Comparison of ENCODE assay signal across 9 cellular contexts in the genomic region with DNA sequence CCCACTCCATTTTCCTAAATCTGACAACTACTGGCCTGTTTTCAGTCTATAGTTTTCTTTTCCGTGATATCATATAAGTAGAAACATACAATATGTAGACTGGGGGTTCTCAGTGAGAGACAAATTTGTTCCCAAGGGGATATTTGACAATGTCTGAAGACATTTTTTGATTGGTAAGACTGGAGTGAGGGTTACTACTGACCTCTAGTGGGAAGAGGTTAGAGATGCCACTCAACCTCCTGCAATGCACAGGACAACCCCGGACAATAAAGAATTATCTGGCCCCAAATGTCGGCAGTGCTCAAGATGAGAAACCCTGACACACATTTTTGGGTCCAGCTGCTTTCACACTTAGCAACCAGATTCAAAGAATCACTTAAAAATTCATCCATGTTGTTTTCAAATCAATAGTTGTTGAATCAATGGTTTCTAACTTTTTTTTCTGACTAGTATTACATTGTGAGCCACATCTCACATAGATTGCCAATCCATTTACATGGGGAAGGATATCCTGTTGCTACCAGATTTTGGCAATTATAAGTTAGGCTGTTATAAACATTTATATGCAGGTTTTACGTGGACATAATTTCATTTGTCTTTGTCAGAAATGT.
DNase-seq lines count a peak whose midpoint lies in the region; ATAC-seq, FAIRE-seq and TF ChIP-seq lines count a peak whose summit lies in the region.
"Had no signal": no experiment of that assay in that cellular context is flagged by ENCODE, and none has a peak within 500 bp of the region (broad histone marks: within the 10 kb centered on the region; RNA-seq: fewer than 3 reads in every experiment).

No MANE protein-coding gene starts in this region.

- H3K27ac ChIP-seq in KMS-11 (no peak overlapping the region), HepG2 (ENCODE audit: extremely low read length, insufficient read depth, low read length) (no peak overlapping the region)

- no TSS peak for BruUV-seq in HepG2 (replicated peaks; lab: Mats Ljungman, UMichigan)

- H3K79me2 ChIP-seq in KMS-11 (ENCODE audit: insufficient read depth, low read depth) (no peaks in the 10 kb centered on the region), HepG2 (ENCODE audit: insufficient read depth, low read length) (no peaks in the 10 kb centered on the region)

- WGBS in HepG2 (ENCODE audit: low lambda C conversion rate), result 0% methylated on average over 3 of the region's 4 CpGs

- H4K20me1 ChIP-seq in KMS-11 (ENCODE audit: insufficient read depth) (no peaks in the 10 kb centered on the region), HepG2 (ENCODE audit: insufficient read depth, low read length) (no peaks in the 10 kb centered on the region)

- TF ChIP-seq EP300 in HepG2 (IDR thresholded peaks at IDR 0.05; ENCODE audit: low read depth in 2 of 2, low read length in 2 of 2), result no peak
- TF ChIP-seq EP300 in HepG2 (CRISPR knock-in tag; IDR thresholded peaks at IDR 0.05; ENCODE audit: borderline replicate concordance), result no peak

- H3K27me3 ChIP-seq in BJ (ENCODE audit: control insufficient read depth, insufficient read depth, low read length) (no peaks in the 10 kb centered on the region), KMS-11 (ENCODE audit: insufficient read depth, low read depth) (no peaks in the 10 kb centered on the region), HepG2 (ENCODE audit: control insufficient read depth in 1 of 2, insufficient read depth in 2 of 2, low read length in 2 of 2) (no peaks in the 10 kb centered on the region)

- H3K4me2 ChIP-seq in KMS-11 (no peak overlapping the region), HepG2 (ENCODE audit: low read depth, low read length) (no peak overlapping the region)

- no peak for TF ChIP-seq POLR2A in HepG2 (IDR thresholded peaks at IDR 0.05; ENCODE audit: insufficient read depth in 1 of 2, low read depth in 2 of 2, low read length in 2 of 2)

- H3K9ac ChIP-seq in KMS-11 (no peak overlapping the region), HepG2 (ENCODE audit: insufficient read depth, low read depth, low read length) (no peak overlapping the region)

- DNase-seq in BJ (ENCODE audit: low read depth), result no peak
- peak; percentile 4 to 46 for DNase-seq in SW 1271 (lab: John Stamatoyannopoulos, UW)
- peak; percentile 15 for DNase-seq in HepG2 (ENCODE audit: low spot score)
- DNase-seq in HCEC 1CT, result no peak
- DNase-seq in stimulated activated CD4-positive, alpha-beta T cell treated with anti-CD3 and anti-CD28 coated beads, Interleukin-4, amount 100 ng/mL, for 4 hours, result no peak

- peak; percentile 54 for TF ChIP-seq CTCF in BJ (IDR thresholded peaks at IDR 0.05; ENCODE audit: insufficient read depth, low read depth, low read length)
- TF ChIP-seq CTCF in KMS-11 (conservative IDR thresholded peaks at IDR 0.05; ENCODE audit: low read depth, low read length), result peak; percentile 51
- peak; percentile 55 for TF ChIP-seq CTCF in HepG2 (CRISPR knock-in tag; IDR thresholded peaks at IDR 0.05)

- H2AFZ ChIP-seq in KMS-11 (ENCODE audit: low read depth) (no peak overlapping the region), HepG2 (ENCODE audit: low read length) (no peak overlapping the region)

- in situ Hi-C loops in HepG2 (cut with HindIII; ENCODE audit: extremely low pct_ligation_motif_present, low pct_unique_long_range_greater_than_20kb), result no loop called here

- intact Hi-C loops in HepG2 (cut with micrococcal nuclease; ENCODE audit: unreplicated experiment), result loop anchor here (1.0 kb wide), 2 partner anchors 94 to 296 kb away; no protein-coding TSS in a partner anchor

- TF ChIP-seq RAD21 in HepG2 (CRISPR knock-in tag; IDR thresholded peaks at IDR 0.05), result no peak

- POLR2A ChIA-PET in BJ (lab: Charles Lee) (no interaction called here), HepG2 (lab: Yijun Ruan, JAX) (no interaction called here)

- H3K4me1 ChIP-seq in KMS-11 (ENCODE audit: low read depth, poor library complexity, severe bottlenecking) (no peaks in the 10 kb centered on the region), HepG2 (ENCODE audit: insufficient read depth, low read length) (no peaks in the 10 kb centered on the region)

- ATAC-seq in GM19395 (IDR thresholded peaks at IDR 0.05; ENCODE audit: unreplicated experiment) (peak; percentile 87), HepG2 (peak; percentile 86), GM19452 (IDR thresholded peaks at IDR 0.05; ENCODE audit: unreplicated experiment) (no peak)

- H3K4me3 ChIP-seq in BJ (ENCODE audit: low read depth, low read length) (no peak overlapping the region), KMS-11 (IDR thresholded peaks at IDR 0.05; ENCODE audit: insufficient read depth, low read depth, low read length) (no peak overlapping the region), HepG2 (replicated peaks in 1 of 3; ENCODE audit: insufficient read depth in 1 of 3, low read depth in 2 of 3, low read length in 3 of 3) (no peak overlapping the region)

- peak; percentile 44 for FAIRE-seq in HepG2 (lab: Jason Lieb, UNC)
- FAIRE-seq: endometrium had no signal

- peaks cover 7% of the 10 kb centered on the region; the same call in 1 of the 2 replicates for H3K9me3 ChIP-seq in HepG2 (ENCODE audit: low read length)

- CTCF ChIA-PET in BJ (lab: Yijun Ruan, JAX), result interaction anchor here (1.1 kb wide), 1 partner anchor 734 kb away, joined by 4 read pairs; no protein-coding TSS in a partner anchor
- CTCF ChIA-PET in HepG2 (lab: Yijun Ruan, JAX; ENCODE audit: low intra/inter-chr PET ratio, low total read pairs), result interaction anchor here (0.8 kb wide), 1 partner anchor 918 kb away, joined by 3 read pairs; no protein-coding TSS in a partner anchor

- H3K36me3 ChIP-seq in BJ (ENCODE audit: control insufficient read depth, insufficient read depth, low read length) (no peaks in the 10 kb centered on the region), KMS-11 (ENCODE audit: insufficient read depth) (no peaks in the 10 kb centered on the region), HepG2 (replicated peaks in 1 of 2; ENCODE audit: control insufficient read depth in 1 of 2, insufficient read depth in 2 of 2, low read length in 2 of 2) (no peaks in the 10 kb centered on the region)

TF ChIP-seq in HepG2, 621 proteins besides CTCF, POLR2A, EP300 and RAD21:
- TF ChIP-seq RCOR2 (CRISPR knock-in tag; IDR thresholded peaks at IDR 0.05) (no peak), STAG1 (CRISPR knock-in tag; IDR thresholded peaks at IDR 0.05) (peak; percentile 45)
TF ChIP-seq in HepG2: peak in this region for 1.

Comparison
In these comparisons a context has a peak if more than half of its experiments do, and no peak if none do; other contexts are left out.
1. DNase-seq: peak in SW 1271 (2 of 2) and HepG2 (single experiment); none in BJ (single experiment), HCEC 1CT (single experiment) and stimulated activated CD4-positive, alpha-beta T cell treated with anti-CD3 and anti-CD28 coated beads, Interleukin-4, amount 100 ng/mL, for 4 hours (0 of 2).
2. Peak in every context shown above with its lines, with median percentiles within 50 percentile points of each other: CTCF ChIP-seq.